1 cellular context compared by ENCODE assay signal in genomic region chr5:169583424-169584215, GRCh38.
TF ChIP-seq lines count a peak whose summit lies in the region.

A gene with protein sequence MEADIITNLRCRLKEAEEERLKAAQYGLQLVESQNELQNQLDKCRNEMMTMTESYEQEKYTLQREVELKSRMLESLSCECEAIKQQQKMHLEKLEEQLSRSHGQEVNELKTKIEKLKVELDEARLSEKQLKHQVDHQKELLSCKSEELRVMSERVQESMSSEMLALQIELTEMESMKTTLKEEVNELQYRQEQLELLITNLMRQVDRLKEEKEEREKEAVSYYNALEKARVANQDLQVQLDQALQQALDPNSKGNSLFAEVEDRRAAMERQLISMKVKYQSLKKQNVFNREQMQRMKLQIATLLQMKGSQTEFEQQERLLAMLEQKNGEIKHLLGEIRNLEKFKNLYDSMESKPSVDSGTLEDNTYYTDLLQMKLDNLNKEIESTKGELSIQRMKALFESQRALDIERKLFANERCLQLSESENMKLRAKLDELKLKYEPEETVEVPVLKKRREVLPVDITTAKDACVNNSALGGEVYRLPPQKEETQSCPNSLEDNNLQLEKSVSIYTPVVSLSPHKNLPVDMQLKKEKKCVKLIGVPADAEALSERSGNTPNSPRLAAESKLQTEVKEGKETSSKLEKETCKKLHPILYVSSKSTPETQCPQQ (plus strand): TSS chr5:169583773. CDS start chr5:169588417, 4,644 bp downstream.

TF ChIP-seq in K562, 482 proteins besides CTCF, POLR2A, EP300 and RAD21 (continued from another document):
- no peak for TF ChIP-seq CLOCK (CRISPR knock-in tag; IDR thresholded peaks at IDR 0.05; ENCODE audit: borderline replicate concordance)
- peak in 1 of 2 experiments; percentile 51; a peak in 2 of 4 replicates for TF ChIP-seq TRIM24 (IDR thresholded peaks at IDR 0.05)
- TF ChIP-seq ATF1 (CRISPR knock-in tag; IDR thresholded peaks at IDR 0.05), result no peak
- TF ChIP-seq ATF1 (tag; IDR thresholded peaks at IDR 0.05), result peak; percentile 26; the same call in 1 of the 2 replicates
- no peak for TF ChIP-seq TEAD1 (CRISPR knock-in tag; IDR thresholded peaks at IDR 0.05)
- peak; percentile 51; the same call in 1 of the 2 replicates for TF ChIP-seq TFAP4 (CRISPR knock-in tag; IDR thresholded peaks at IDR 0.05; ENCODE audit: borderline replicate concordance)
TF ChIP-seq in K562: peak in this region for 80.
